ENCODE assay signal across 1 cellular context in the genomic region with DNA sequence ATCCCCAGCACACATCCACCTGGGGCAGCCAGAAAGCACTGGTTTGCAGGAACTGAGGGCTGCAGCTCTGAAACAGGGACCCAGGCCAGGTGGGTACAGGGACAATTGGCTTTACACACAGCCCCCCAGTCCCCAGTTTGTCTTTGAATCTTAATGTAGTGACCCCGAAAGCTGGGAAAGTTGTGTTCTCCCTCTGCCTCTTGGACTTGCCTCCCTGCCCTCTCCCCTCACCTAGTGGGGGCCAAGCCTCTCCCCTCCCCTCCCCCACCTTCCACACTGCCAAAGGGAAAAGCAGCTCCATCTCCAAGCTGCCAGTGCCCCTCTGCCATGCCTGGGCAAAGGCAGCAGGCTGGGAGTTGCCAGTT.
TF ChIP-seq lines count a peak whose summit lies in the region.

No MANE protein-coding gene starts in this region.

TF ChIP-seq in A549, 52 proteins besides CTCF, POLR2A, EP300 and RAD21:
- TF ChIP-seq HOXB13 (CRISPR knock-in tag; IDR thresholded peaks at IDR 0.05; ENCODE audit: low read depth) (0 out of 2 replicates have a peak, but pooled peaks have one; percentile 45), JUN (IDR thresholded peaks at IDR 0.05) (no peak)
